ENCODE assay signal across 10 cellular contexts in genomic region chr1:61241864-61242472, GRCh38.
DNase-seq lines count a peak whose midpoint lies in the region; ATAC-seq, FAIRE-seq and TF ChIP-seq lines count a peak whose summit lies in the region.
"Had no signal": no experiment of that assay in that cellular context is flagged by ENCODE, and none has a peak within 500 bp of the region (broad histone marks: within the 10 kb centered on the region; RNA-seq: fewer than 3 reads in every experiment).

No MANE protein-coding gene starts in this region.

- no peak for FAIRE-seq in K562 (lab: Jason Lieb, UNC)

- H3K4me1 ChIP-seq in K562 (replicated peaks in 1 of 2; ENCODE audit: control insufficient read depth in 2 of 2, insufficient read depth in 2 of 2, low read length in 2 of 2) (peaks cover 0 to 25% of the 10 kb centered on the region in 2 experiments; a peak in 4 of 5 replicates), right cardiac atrium (ENCODE audit: control insufficient read depth, insufficient read depth, low read length) (peaks cover 6% of the 10 kb centered on the region)
- no peaks in the 10 kb centered on the region for H3K4me1 ChIP-seq in naive thymus-derived CD4-positive, alpha-beta T cell (ENCODE audit: control insufficient read depth in 2 of 2, insufficient read depth in 2 of 2, low read length in 2 of 2)

- intact Hi-C loops in K562 (cut with micrococcal nuclease): no loop called here
- intact Hi-C loops in right cardiac atrium (cut with DNase I): loop anchor here in 1 of 4 donors (10.0 kb wide), 1 partner anchor 47 kb away; no protein-coding TSS in a partner anchor
- intact Hi-C loops in sciatic nerve (cut with DNase I): loop anchor here (5.0 kb wide), 1 partner anchor 780 kb away; no protein-coding TSS in a partner anchor
- intact Hi-C loops in naive thymus-derived CD4-positive, alpha-beta T cell (cut with micrococcal nuclease): no loop called here

- no peak overlapping the region for H3K9ac ChIP-seq in K562 (ENCODE audit: insufficient read depth in 1 of 2, low read depth in 2 of 2, low read length in 2 of 2)

- TF ChIP-seq POLR2A in K562 (conservative IDR thresholded peaks at IDR 0.05): no peak

- ATAC-seq in K562 (peak; percentile 19), right cardiac atrium (peak; percentile 68 to 73), sciatic nerve (peak; percentile 6), HG03565 (IDR thresholded peaks at IDR 0.05; ENCODE audit: unreplicated experiment) (no peak), GM21786 (IDR thresholded peaks at IDR 0.05; ENCODE audit: unreplicated experiment) (no peak), HG03432 (IDR thresholded peaks at IDR 0.05; ENCODE audit: unreplicated experiment) (no peak)
- no peak for ATAC-seq in naive thymus-derived CD4-positive, alpha-beta T cell

- H3K27ac ChIP-seq in K562 (ENCODE audit: extremely low read depth, low read depth, low read length) (peak overlapping the region; percentile 27; the same call in 2 of the 3 replicates), right cardiac atrium (ENCODE audit: low read length) (peak overlapping the region; percentile 94)
- no peak overlapping the region for H3K27ac ChIP-seq in naive thymus-derived CD4-positive, alpha-beta T cell (ENCODE audit: low read depth, low read length)

- H3K9me1 ChIP-seq in K562 (ENCODE audit: control insufficient read depth, insufficient read depth, low read length): no peaks in the 10 kb centered on the region

- TF ChIP-seq CTCF in K562 (IDR thresholded peaks at IDR 0.05 in 2 of 3, conservative IDR thresholded peaks at IDR 0.05 in 1 of 3; ENCODE audit: insufficient read depth in 2 of 3, low read depth in 1 of 3, low read length in 3 of 3): no peak

- in situ Hi-C loops in K562 (cut with MboI): no loop called here

- no peak overlapping the region for H3K4me2 ChIP-seq in K562 (ENCODE audit: insufficient read depth, low read length)

- no peaks in the 10 kb centered on the region for H3K36me3 ChIP-seq in K562 (ENCODE audit: control insufficient read depth, insufficient read depth, low read length)
- H3K36me3 ChIP-seq in naive thymus-derived CD4-positive, alpha-beta T cell (ENCODE audit: control insufficient read depth in 2 of 3, insufficient read depth in 3 of 3, low read length in 3 of 3): no peaks in the 10 kb centered on the region

- H3K9me3 ChIP-seq in K562 (replicated peaks; ENCODE audit: control insufficient read depth, insufficient read depth, low read depth, low read length) (no peaks in the 10 kb centered on the region), right cardiac atrium (ENCODE audit: control insufficient read depth, low read length) (no peaks in the 10 kb centered on the region)
- H3K9me3 ChIP-seq in naive thymus-derived CD4-positive, alpha-beta T cell (ENCODE audit: control insufficient read depth in 2 of 3, low read length in 3 of 3): no peaks in the 10 kb centered on the region

- no peak overlapping the region for H3K27ac Mint-ChIP-seq in naive thymus-derived CD4-positive, alpha-beta T cell

- peaks cover 0 to 3% (median 0%) of the 10 kb centered on the region in 7 donors for H3K4me1 Mint-ChIP-seq in naive thymus-derived CD4-positive, alpha-beta T cell

- no peak for TF ChIP-seq EP300 in K562 (IDR thresholded peaks at IDR 0.05; ENCODE audit: low read length)

- H3K36me3 Mint-ChIP-seq in naive thymus-derived CD4-positive, alpha-beta T cell: peaks cover 0 to 4% (median 0%) of the 10 kb centered on the region in 5 donors

- H3K27me3 ChIP-seq in K562 (ENCODE audit: control insufficient read depth in 2 of 2, insufficient read depth in 2 of 2, low read length in 2 of 2) (no peaks in the 10 kb centered on the region), right cardiac atrium (ENCODE audit: control insufficient read depth, insufficient read depth) (no peaks in the 10 kb centered on the region)
- H3K27me3 ChIP-seq in naive thymus-derived CD4-positive, alpha-beta T cell (ENCODE audit: control insufficient read depth in 2 of 2, insufficient read depth in 2 of 2, low read length in 2 of 2): no peaks in the 10 kb centered on the region

- CTCF ChIA-PET in K562 (lab: Yijun Ruan, JAX; ENCODE audit: low intra/inter-chr PET ratio): no interaction called here
- CTCF ChIA-PET in naive thymus-derived CD4-positive, alpha-beta T cell (lab: Charles Lee): no interaction called here

- H3K4me3 ChIP-seq in K562: no peak overlapping the region
- peak overlapping the region; percentile 21 for H3K4me3 ChIP-seq in right cardiac atrium (ENCODE audit: low read length)
- H3K4me3 ChIP-seq in naive thymus-derived CD4-positive, alpha-beta T cell (ENCODE audit: low read length): no peak overlapping the region

- no peak overlapping the region for H3K4me3 Mint-ChIP-seq in naive thymus-derived CD4-positive, alpha-beta T cell

- no TSS peak for BruUV-seq in K562 (replicated peaks; lab: Mats Ljungman, UMichigan)

- POLR2A ChIA-PET in K562 (lab: Yijun Ruan, JAX): interaction anchor here (0.6 to 3.7 kb wide), 5 partner anchors 8 to 1887 kb away, joined by 3 to 13 read pairs (median 4); no protein-coding TSS in a partner anchor
- POLR2A ChIA-PET in naive thymus-derived CD4-positive, alpha-beta T cell (lab: Charles Lee): no interaction called here

- TF ChIP-seq RAD21 in K562 (CRISPR knock-in tag; conservative IDR thresholded peaks at IDR 0.05 in 1 of 2, IDR thresholded peaks at IDR 0.05 in 1 of 2): no peak

- H2AFZ ChIP-seq in K562 (ENCODE audit: low read depth, low read length): peak overlapping the region; percentile 54; the same call in 1 of the 2 replicates

- peaks cover 82% of the 10 kb centered on the region for H3K79me2 ChIP-seq in K562 (ENCODE audit: control insufficient read depth, insufficient read depth, low read length)

- peaks cover 0 to 3% (median 0%) of the 10 kb centered on the region in 5 donors for H3K27me3 Mint-ChIP-seq in naive thymus-derived CD4-positive, alpha-beta T cell

- H3K9me3 Mint-ChIP-seq in naive thymus-derived CD4-positive, alpha-beta T cell: no peaks in the 10 kb centered on the region

- DNase-seq in DMS79 treated with DMSO at 0.1 percent for 48 hours (lab: John Stamatoyannopoulos, UW) (peak; percentile 98), K562 (ENCODE audit: extremely low read depth in 1 of 4, low spot score in 3 of 4) (no peak), right cardiac atrium (no peak), sciatic nerve (ENCODE audit: low spot score) (no peak)
- no peak for DNase-seq in naive thymus-derived CD4-positive, alpha-beta T cell
- DNase-seq: activated CD4-positive, CD25-positive, alpha-beta regulatory T cell treated with anti-CD3 and anti-CD28 coated beads, Interleukin-2, amount 50 U/mL, for 72 hours; NCI-H146 had no signal

- no peaks in the 10 kb centered on the region for H4K20me1 ChIP-seq in K562 (replicated peaks; ENCODE audit: control insufficient read depth, insufficient read depth, low read length)

- 88% methylated on average over 4 of the region's 4 CpGs for WGBS in K562 (ENCODE audit: insufficient coverage, low coverage, missing lambda C conversion rate)
- WGBS in right cardiac atrium: 45% methylated on average over 4 of the region's 4 CpGs

TF ChIP-seq in K562, 482 proteins besides CTCF, POLR2A, EP300 and RAD21 (continues in another document):
- no peak for TF ChIP-seq ZNF561 (CRISPR knock-in tag; conservative IDR thresholded peaks at IDR 0.05)
- no peak for TF ChIP-seq JUNB (CRISPR knock-in tag; conservative IDR thresholded peaks at IDR 0.05)
- TF ChIP-seq MNT (conservative IDR thresholded peaks at IDR 0.05): no peak
- TF ChIP-seq POLR3G (IDR thresholded peaks at IDR 0.05; ENCODE audit: extremely low read depth, insufficient read length, insufficient replicate concordance): no peak
- no peak for TF ChIP-seq CBX8 (IDR thresholded peaks at IDR 0.05; ENCODE audit: borderline replicate concordance, extremely low read depth, low read depth, low read length, poor library complexity, severe bottlenecking)
- TF ChIP-seq U2AF2 (optimal IDR thresholded peaks at IDR 0.05; ENCODE audit: low read depth, low read length): no peak
- no peak for TF ChIP-seq CREBBP (IDR thresholded peaks at IDR 0.05; ENCODE audit: low read depth, low read length)
- no peak for TF ChIP-seq TBP (optimal IDR thresholded peaks at IDR 0.05; ENCODE audit: low read depth, low read length)
- no peak for TF ChIP-seq NCOR1 (IDR thresholded peaks at IDR 0.05)
- TF ChIP-seq IRF1 (CRISPR knock-in tag; IDR thresholded peaks at IDR 0.05; ENCODE audit: borderline replicate concordance): no peak
- no peak for TF ChIP-seq ZNF395 (CRISPR knock-in tag; IDR thresholded peaks at IDR 0.05)
- no peak for TF ChIP-seq SMAD1 (IDR thresholded peaks at IDR 0.05; ENCODE audit: low read depth, low read length, partially characterized antibody)

Comparison
In these comparisons a context has a peak if more than half of its experiments do, and no peak if none do; other contexts are left out.
1. ATAC-seq: peak in K562 (single experiment), right cardiac atrium (2 of 2) and sciatic nerve (single experiment); none in HG03565 (single experiment), GM21786 (single experiment), HG03432 (single experiment) and naive thymus-derived CD4-positive, alpha-beta T cell (single experiment).